Comparison of ENCODE assay signal across 15 cellular contexts in genomic region chr1:16158993-16159831, GRCh38. TPM values are rescaled to one million over a fixed set of nuclear protein-coding genes. Genes with fewer than 3 reads are reported as not detected.
DNase-seq lines count a peak whose midpoint lies in the region; ATAC-seq and TF ChIP-seq lines count a peak whose summit lies in the region.
"Had no signal": no experiment of that assay in that cellular context is flagged by ENCODE, and none has a peak within 500 bp of the region (broad histone marks: within the 10 kb centered on the region; RNA-seq: fewer than 3 reads in every experiment).

No MANE protein-coding gene starts in this region.

- CTCF ChIA-PET in CD4-positive, alpha-beta T cell (lab: Charles Lee): interaction anchor here (1.3 kb wide), 1 partner anchor 81 kb away, joined by 3 read pairs; no protein-coding TSS in a partner anchor

- intact Hi-C loops in CD4-positive, alpha-beta T cell (cut with DNase I, micrococcal nuclease): no loop called here
- intact Hi-C loops in colonic mucosa (cut with DNase I): no loop called here

- TF ChIP-seq CTCF in CD4-positive, alpha-beta T cell (IDR thresholded peaks at IDR 0.05): no peak
- TF ChIP-seq CTCF in colonic mucosa (IDR thresholded peaks at IDR 0.05): no peak
- TF ChIP-seq CTCF in neural crest cell (conservative IDR thresholded peaks at IDR 0.05): no peak
- TF ChIP-seq CTCF in GM13977 (IDR thresholded peaks at IDR 0.05; ENCODE audit: extremely low read depth, insufficient read depth, missing control alignments): no peak

- in situ Hi-C loops in GM13977 (cut with MboI; ENCODE audit: low pct_unique_long_range_greater_than_20kb, low sequenced_read_pairs, unreplicated experiment): no loop called here

- peaks cover 79% of the 10 kb centered on the region for H3K4me1 Mint-ChIP-seq in CD4-positive, alpha-beta T cell (ENCODE audit: low read depth)
- peaks cover 34% of the 10 kb centered on the region for H3K4me1 Mint-ChIP-seq in neural crest cell

- H3K4me3 ChIP-seq in colonic mucosa: no peak overlapping the region
- H3K4me3 ChIP-seq: lower lobe of right lung, upper lobe of right lung had no signal

- peaks cover 9% of the 10 kb centered on the region for H3K27me3 ChIP-seq in CD4-positive, alpha-beta T cell (ENCODE audit: control insufficient read depth, insufficient read depth, low read length)
- no peaks in the 10 kb centered on the region for H3K27me3 ChIP-seq in colonic mucosa
- H3K27me3 ChIP-seq: upper lobe of right lung had no signal

- no peak overlapping the region for H3K27ac ChIP-seq in CD4-positive, alpha-beta T cell (ENCODE audit: low read depth, low read length)
- H3K27ac ChIP-seq in colonic mucosa: peak overlapping the region; percentile 60
- H3K27ac ChIP-seq: lower lobe of right lung, parathyroid adenoma, upper lobe of right lung, VCaP had no signal

- H3K9me3 Mint-ChIP-seq in CD4-positive, alpha-beta T cell: no peaks in the 10 kb centered on the region
- H3K9me3 Mint-ChIP-seq in neural crest cell: no peaks in the 10 kb centered on the region

- ATAC-seq in CD4-positive, alpha-beta T cell (ENCODE audit: poor library complexity): no peak
- ATAC-seq in HG02840 (IDR thresholded peaks at IDR 0.05; ENCODE audit: low FRiP score, unreplicated experiment) (no peak), HG02571 (IDR thresholded peaks at IDR 0.05; ENCODE audit: unreplicated experiment) (no peak)
- ATAC-seq: lower lobe of right lung, upper lobe of right lung had no signal

- peak overlapping the region in 1 of 2 donors; percentile 62 for H3K9ac ChIP-seq in colonic mucosa (ENCODE audit: low read depth in 2 of 2, low read length in 2 of 2)
- H3K9ac ChIP-seq: parathyroid adenoma had no signal

- H3K4me3 Mint-ChIP-seq in CD4-positive, alpha-beta T cell: peak overlapping the region; percentile 39
- peak overlapping the region; percentile 22 for H3K4me3 Mint-ChIP-seq in neural crest cell

- peak overlapping the region; percentile 68 for H3K27ac Mint-ChIP-seq in CD4-positive, alpha-beta T cell
- H3K27ac Mint-ChIP-seq in neural crest cell (ENCODE audit: unreplicated experiment): no peak overlapping the region

- H3K36me3 Mint-ChIP-seq in CD4-positive, alpha-beta T cell (ENCODE audit: low read depth): no peaks in the 10 kb centered on the region
- H3K36me3 Mint-ChIP-seq in neural crest cell (ENCODE audit: low read depth): no peaks in the 10 kb centered on the region

- POLR2A ChIA-PET in CD4-positive, alpha-beta T cell (lab: Charles Lee): interaction anchor here (0.9 kb wide), 1 partner anchor 10 kb away, joined by 5 read pairs; no protein-coding TSS in a partner anchor

- peaks cover 20% of the 10 kb centered on the region for H3K4me1 ChIP-seq in colonic mucosa
- H3K4me1 ChIP-seq: parathyroid adenoma had no signal

- no peaks in the 10 kb centered on the region for H3K27me3 Mint-ChIP-seq in CD4-positive, alpha-beta T cell
- no peaks in the 10 kb centered on the region for H3K27me3 Mint-ChIP-seq in neural crest cell (ENCODE audit: low read depth)

- no peak for DNase-seq in CD4-positive, alpha-beta T cell
- DNase-seq in LoVo (ENCODE audit: low spot score) (peak; percentile 92), colonic mucosa (peak; percentile 77), neural crest cell (ENCODE audit: low read depth, low spot score) (no peak), GM13977 (ENCODE audit: low spot score) (no peak)
- no peak for DNase-seq in effector CD4-positive, alpha-beta T cell
- DNase-seq: AML-193, cortex of kidney, lower lobe of right lung, NCI-H2081 treated with DMSO at 0.1 percent for 48 hours, upper lobe of right lung had no signal

- no peaks in the 10 kb centered on the region for H3K36me3 ChIP-seq in colonic mucosa
- H3K36me3 ChIP-seq: lower lobe of right lung, upper lobe of right lung had no signal

- H3K9me3 ChIP-seq in CD4-positive, alpha-beta T cell (ENCODE audit: control insufficient read depth, low read length): no peaks in the 10 kb centered on the region
- no peaks in the 10 kb centered on the region for H3K9me3 ChIP-seq in colonic mucosa
- H3K9me3 ChIP-seq: lower lobe of right lung, upper lobe of right lung had no signal

RNA-seq across cellular contexts. Expression of gene EPHA2, which starts 3.3 kb away (rescaled TPM):
- under 1 TPM in 1 of 2 experiments, not detected in 1; 0.22 TPM for total RNA-seq in CD4-positive, alpha-beta T cell
- total RNA-seq in colonic mucosa (10 to 100 TPM; 15.7 to 40.8 TPM), neural crest cell (21.7 and 25.0 TPM in 2 replicates)

RNA-seq across cellular contexts. Expression of gene ARHGEF19, which starts 53.2 kb away (rescaled TPM):
- 1 to 10 TPM; 3.8 to 5.8 TPM for total RNA-seq in CD4-positive, alpha-beta T cell
- 1 to 10 TPM; 5.8 to 9.0 TPM for total RNA-seq in colonic mucosa
- 7.7 and 9.0 TPM in 2 replicates for total RNA-seq in neural crest cell

Comparison
In these comparisons a context has a peak if more than half of its experiments do, and no peak if none do; other contexts are left out.
1. DNase-seq: peak in LoVo (single experiment) and colonic mucosa (single experiment); none in CD4-positive, alpha-beta T cell (0 of 10), neural crest cell (single experiment), GM13977 (single experiment) and effector CD4-positive, alpha-beta T cell (single experiment).
2. RNA of gene EPHA2, which starts 3.3 kb away (total RNA-seq): 15.7 to 40.8 TPM in colonic mucosa and 21.7 to 25.0 TPM in neural crest cell; 0.22 TPM in CD4-positive, alpha-beta T cell; every median in the first group is over 10 times any median in the second.